In genomic region chr2:10329880-10330699, GRCh38 we compare ENCODE assay signal across 8 cellular contexts. TPM values are rescaled to one million over a fixed set of nuclear protein-coding genes. Genes with fewer than 3 reads are reported as not detected.
DNase-seq lines count a peak whose midpoint lies in the region; ATAC-seq and TF ChIP-seq lines count a peak whose summit lies in the region.

No MANE protein-coding gene starts in this region.

- no peak for TF ChIP-seq CTCF in Caco-2 (IDR thresholded peaks at IDR 0.05; ENCODE audit: insufficient read depth in 1 of 2, low read depth in 1 of 2, low read length in 1 of 2, severe bottlenecking in 1 of 2, unreplicated experiment in 1 of 2)
- no peak for TF ChIP-seq CTCF in neural progenitor cell (IDR thresholded peaks at IDR 0.05)

- no peaks in the 10 kb centered on the region for H3K36me3 ChIP-seq in Caco-2 (ENCODE audit: control insufficient read depth, insufficient read depth, low read length)
- no peaks in the 10 kb centered on the region for H3K36me3 ChIP-seq in neural progenitor cell

- no peaks in the 10 kb centered on the region for H3K27me3 Mint-ChIP-seq in Caco-2 (ENCODE audit: insufficient read depth, unreplicated experiment)
- H3K27me3 Mint-ChIP-seq in neural progenitor cell (ENCODE audit: insufficient read depth, low read depth) = peaks cover 7% of the 10 kb centered on the region

- ATAC-seq in HG03565 (IDR thresholded peaks at IDR 0.05; ENCODE audit: unreplicated experiment) (no peak), GM19455 (IDR thresholded peaks at IDR 0.05; ENCODE audit: unreplicated experiment) (no peak)

- H3K9me3 ChIP-seq in Caco-2 (no peaks in the 10 kb centered on the region), neural progenitor cell (ENCODE audit: low read depth) (no peaks in the 10 kb centered on the region)

- peak overlapping the region; percentile 77 for H3K27ac Mint-ChIP-seq in Caco-2 (ENCODE audit: unreplicated experiment)
- H3K27ac Mint-ChIP-seq in neural progenitor cell = peak overlapping the region; percentile 72

- H3K4me1 ChIP-seq in Caco-2 = peaks cover 46% of the 10 kb centered on the region
- peaks cover 37% of the 10 kb centered on the region for H3K4me1 ChIP-seq in neural progenitor cell

- DNase-seq in Caco-2 = peak; percentile 42 to 68
- peak; percentile 20 for DNase-seq in RKO (ENCODE audit: low spot score)
- peak; percentile 68 for DNase-seq in central memory CD4-positive, alpha-beta T cell
- DNase-seq in neural progenitor cell (ENCODE audit: low spot score) = no peak
- no peak for DNase-seq in KG1 (lab: John Stamatoyannopoulos, UW)
- DNase-seq in ecto neural progenitor cell (ENCODE audit: low spot score) = no peak

- H3K79me2 ChIP-seq in neural progenitor cell (ENCODE audit: low read depth) = no peaks in the 10 kb centered on the region

- H3K4me1 Mint-ChIP-seq in Caco-2 (ENCODE audit: low read depth, unreplicated experiment) = peaks cover 43% of the 10 kb centered on the region
- peaks cover 68% of the 10 kb centered on the region for H3K4me1 Mint-ChIP-seq in neural progenitor cell

- H2AFZ ChIP-seq in neural progenitor cell (replicated peaks) = no peak overlapping the region

- H3F3A ChIP-seq in neural progenitor cell (ENCODE audit: low read depth) = peaks cover 10% of the 10 kb centered on the region

- no TSS peak for BruUV-seq in Caco-2 (replicated peaks; lab: Mats Ljungman, UMichigan)

- H3K27me3 ChIP-seq in Caco-2 (replicated peaks; ENCODE audit: control insufficient read depth, insufficient read depth, low read length) = no peaks in the 10 kb centered on the region
- no peaks in the 10 kb centered on the region for H3K27me3 ChIP-seq in neural progenitor cell

- no peak overlapping the region for H3K9ac ChIP-seq in neural progenitor cell

- CTCF ChIA-PET in Caco-2 (lab: Charles Lee) = interaction anchor here (1.3 kb wide), 1 partner anchor 79 kb away, joined by 6 read pairs; no protein-coding TSS in a partner anchor

- H3K9me3 Mint-ChIP-seq in Caco-2 (ENCODE audit: unreplicated experiment) (no peaks in the 10 kb centered on the region), neural progenitor cell (peaks cover 2% of the 10 kb centered on the region)

- POLR2A ChIA-PET in Caco-2 (lab: Charles Lee) = interaction anchor here (0.5 kb wide), 1 partner anchor 9 kb away, joined by 5 read pairs; no protein-coding TSS in a partner anchor

- intact Hi-C loops in Caco-2 (cut with micrococcal nuclease; ENCODE audit: unreplicated experiment) = loop anchor here (5.0 kb wide), 2 partner anchors 37 to 77 kb away; no protein-coding TSS in a partner anchor

- no peak overlapping the region for H3K4me2 ChIP-seq in neural progenitor cell

- H3K4me3 ChIP-seq in Caco-2 (ENCODE audit: low read depth, low read length) = no peak overlapping the region
- no peak overlapping the region for H3K4me3 ChIP-seq in neural progenitor cell

- no peaks in the 10 kb centered on the region for H4K20me1 ChIP-seq in neural progenitor cell (ENCODE audit: low read depth)

- H3K36me3 Mint-ChIP-seq in Caco-2 (ENCODE audit: insufficient read depth, unreplicated experiment) (peaks cover 8% of the 10 kb centered on the region), neural progenitor cell (no peaks in the 10 kb centered on the region)

- H3K4me3 Mint-ChIP-seq in Caco-2 (ENCODE audit: unreplicated experiment) (no peak overlapping the region), neural progenitor cell (no peak overlapping the region)

- H3K27ac ChIP-seq in neural progenitor cell = no peak overlapping the region

RNA-seq across cellular contexts. Expression of gene HPCAL1, which starts 27.4 kb away (rescaled TPM):
- total RNA-seq in Caco-2 (2022) (26.3 and 26.9 TPM in 2 replicates), neural progenitor cell (ENCODE audit: low replicate concordance) (3.7 and 8.0 TPM in 2 replicates)

Comparison
In these comparisons a context has a peak if more than half of its experiments do, and no peak if none do; other contexts are left out.
1. DNase-seq: peak in Caco-2 (2 of 2), RKO (single experiment) and central memory CD4-positive, alpha-beta T cell (single experiment); none in neural progenitor cell (single experiment), KG1 (single experiment) and ecto neural progenitor cell (single experiment).